ENCODE assay signal across 6 cellular contexts in genomic region chr20:20355503-20355902, GRCh38. TPM values are rescaled to one million over a fixed set of nuclear protein-coding genes. Genes with fewer than 3 reads are reported as not detected.
"Had no signal": no experiment of that assay in that cellular context is flagged by ENCODE, and none has a peak within 500 bp of the region (broad histone marks: within the 10 kb centered on the region; RNA-seq: fewer than 3 reads in every experiment).

No MANE protein-coding gene starts in this region.

RNA-seq across cellular contexts. Expression of gene INSM1, which starts 12.4 kb away (rescaled TPM):
- total RNA-seq: activated naive CD8-positive, alpha-beta T cell treated with anti-CD3 and anti-CD28 coated beads, Interleukin-2, amount 10 ng/mL, durations not matched to agents 7 days and 5 days; aorta; ascending aorta; cardiac muscle cell; cardiac septum; chondrocyte had no signal
- polyA plus RNA-seq: cardiac muscle cell had no signal
